ENCODE assay signal across 30 cellular contexts in the genomic region with DNA sequence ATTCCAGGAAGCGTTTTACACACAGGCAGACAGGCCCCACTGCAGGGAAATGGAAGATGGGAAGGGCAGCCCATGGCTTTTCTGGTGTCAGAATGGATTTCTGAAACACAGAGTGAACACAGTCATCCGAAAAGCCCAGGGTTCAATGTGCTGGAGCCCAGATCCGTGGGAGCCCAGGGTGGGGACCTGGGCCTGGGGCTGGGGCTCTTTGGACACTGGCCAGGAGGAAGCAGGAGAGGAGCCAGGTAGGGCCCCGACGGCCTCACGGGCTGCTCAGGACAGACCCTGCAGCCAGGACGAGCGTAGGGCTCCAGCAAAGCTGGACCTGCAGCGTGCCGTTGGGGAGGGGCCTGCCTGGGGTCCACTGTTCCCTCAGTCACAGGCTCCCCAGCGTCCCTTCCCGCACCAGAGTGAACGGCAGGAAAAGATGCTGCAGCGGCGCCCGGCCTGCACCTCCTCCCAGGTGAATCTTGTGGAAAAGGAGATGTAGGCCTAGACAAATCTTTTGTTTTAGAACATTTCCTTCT.
"Had no signal": no experiment of that assay in that cellular context is flagged by ENCODE, and none has a peak within 500 bp of the region (broad histone marks: within the 10 kb centered on the region; RNA-seq: fewer than 3 reads in every experiment).

No MANE protein-coding gene starts in this region.

- H3K27me3 Mint-ChIP-seq: activated CD4-positive, alpha-beta memory T cell treated with anti-CD3 and anti-CD28 coated beads, Interleukin-2, amount 10 ng/mL, durations not matched to agents 7 days and 5 days; activated CD4-positive, alpha-beta T cell treated with anti-CD3 and anti-CD28 coated beads, Interleukin-2, amount 10 ng/mL, durations not matched to agents 24 days and 14 days; activated T-cell treated with anti-CD3 and anti-CD28 coated beads, Interleukin-2, amount 50 U/mL, for 24 hours had no signal

- FAIRE-seq: endometrium, endothelial cell of umbilical vein had no signal

- DNase-seq: activated CD4-positive, alpha-beta memory T cell treated with anti-CD3 and anti-CD28 coated beads, Interleukin-2, amount 10 ng/mL, durations not matched to agents 7 days and 5 days; activated CD4-positive, alpha-beta T cell treated with anti-CD3 and anti-CD28 coated beads for 36 hours; activated CD4-positive, alpha-beta T cell treated with anti-CD3 and anti-CD28 coated beads, Interleukin-2, amount 10 ng/mL, durations not matched to agents 24 days and 14 days; activated CD4-positive, CD25-positive, alpha-beta regulatory T cell; activated CD4-positive, CD25-positive, alpha-beta regulatory T cell treated with anti-CD3 and anti-CD28 coated beads, Interleukin-2, amount 50 U/mL, for 72 hours; activated CD8-positive, alpha-beta memory T cell treated with anti-CD3 and anti-CD28 coated beads, Interleukin-2, amount 50 U/mL, for 48 hours; activated gamma-delta T cell; activated naive CD4-positive, alpha-beta T cell; activated naive CD4-positive, alpha-beta T cell treated with anti-CD3 and anti-CD28 coated beads, Interleukin-2, amount 10 ng/mL, durations not matched to agents 7 days and 5 days; activated T-cell treated with anti-CD3 and anti-CD28 coated beads for 4 hours; activated T-cell treated with anti-CD3 and anti-CD28 coated beads, Interleukin-2, amount 50 U/mL, for 24 hours; activated T-cell treated with anti-CD3 and anti-CD28 coated beads, Interleukin-2, amount 50 U/mL, for 72 hours; adrenal gland; amygdala; aorta; body of pancreas; central memory CD4-positive, alpha-beta T cell; cerebellar nuclear complex; colonic mucosa; effector CD8-positive, alpha-beta T cell; esophagus squamous epithelium; foreskin melanocyte; heart right ventricle; T-helper 2 cell had no signal

- H3K36me3 ChIP-seq: adrenal gland, colonic mucosa, esophagus squamous epithelium, gastroesophageal sphincter, heart right ventricle had no signal

- H3K4me3 Mint-ChIP-seq: activated CD4-positive, alpha-beta memory T cell treated with anti-CD3 and anti-CD28 coated beads, Interleukin-2, amount 10 ng/mL, durations not matched to agents 7 days and 5 days; activated CD4-positive, alpha-beta T cell treated with anti-CD3 and anti-CD28 coated beads for 36 hours; activated CD4-positive, alpha-beta T cell treated with anti-CD3 and anti-CD28 coated beads, Interleukin-2, amount 10 ng/mL, durations not matched to agents 24 days and 14 days; activated naive CD4-positive, alpha-beta T cell treated with anti-CD3 and anti-CD28 coated beads, Interleukin-2, amount 10 ng/mL, durations not matched to agents 7 days and 5 days; activated T-cell treated with anti-CD3 and anti-CD28 coated beads, Interleukin-2, amount 50 U/mL, for 24 hours; activated T-cell treated with anti-CD3 and anti-CD28 coated beads, Interleukin-2, amount 50 U/mL, for 72 hours had no signal

- ATAC-seq: activated CD4-positive, alpha-beta T cell treated with anti-CD3 and anti-CD28 coated beads for 36 hours; activated naive CD4-positive, alpha-beta T cell treated with anti-CD3 and anti-CD28 coated beads, Interleukin-2, amount 50 U/mL, for 72 hours; activated T-cell treated with anti-CD3 and anti-CD28 coated beads, Interleukin-2, amount 50 U/mL, for 72 hours; body of pancreas; gastroesophageal sphincter; heart right ventricle had no signal

- H3K27ac ChIP-seq: adrenal gland, body of pancreas, colonic mucosa, epithelial cell of prostate, esophagus squamous epithelium, gastroesophageal sphincter, heart right ventricle, hepatocyte had no signal

- H3K9me3 ChIP-seq: adrenal gland, colonic mucosa had no signal

- H3K27ac Mint-ChIP-seq: activated CD4-positive, alpha-beta memory T cell treated with anti-CD3 and anti-CD28 coated beads, Interleukin-2, amount 10 ng/mL, durations not matched to agents 7 days and 5 days; activated CD4-positive, alpha-beta T cell treated with anti-CD3 and anti-CD28 coated beads for 36 hours; activated CD4-positive, alpha-beta T cell treated with anti-CD3 and anti-CD28 coated beads, Interleukin-2, amount 10 ng/mL, durations not matched to agents 24 days and 14 days; activated naive CD4-positive, alpha-beta T cell treated with anti-CD3 and anti-CD28 coated beads, Interleukin-2, amount 10 ng/mL, durations not matched to agents 7 days and 5 days; activated naive CD4-positive, alpha-beta T cell treated with anti-CD3 and anti-CD28 coated beads, Interleukin-2, amount 50 U/mL, for 72 hours; activated T-cell treated with anti-CD3 and anti-CD28 coated beads, Interleukin-2, amount 50 U/mL, for 24 hours; activated T-cell treated with anti-CD3 and anti-CD28 coated beads, Interleukin-2, amount 50 U/mL, for 72 hours had no signal

- H2AFZ ChIP-seq: hepatocyte had no signal

- H3K79me2 ChIP-seq: hepatocyte had no signal

- H3K36me3 Mint-ChIP-seq: activated naive CD4-positive, alpha-beta T cell treated with anti-CD3 and anti-CD28 coated beads, Interleukin-2, amount 10 ng/mL, durations not matched to agents 7 days and 5 days had no signal

- H3K4me3 ChIP-seq: adrenal gland, body of pancreas, colonic mucosa, esophagus squamous epithelium, gastroesophageal sphincter, heart right ventricle, hepatocyte had no signal

- H3K4me1 ChIP-seq: adrenal gland, body of pancreas, colonic mucosa, gastroesophageal sphincter, heart right ventricle had no signal

- H3K27me3 ChIP-seq: adrenal gland, body of pancreas, colonic mucosa, hepatocyte had no signal

- H3K4me2 ChIP-seq: hepatocyte had no signal

- H3K4me1 Mint-ChIP-seq: activated CD4-positive, alpha-beta memory T cell treated with anti-CD3 and anti-CD28 coated beads, Interleukin-2, amount 10 ng/mL, durations not matched to agents 7 days and 5 days; activated CD4-positive, alpha-beta T cell treated with anti-CD3 and anti-CD28 coated beads for 36 hours; activated CD4-positive, alpha-beta T cell treated with anti-CD3 and anti-CD28 coated beads, Interleukin-2, amount 10 ng/mL, durations not matched to agents 24 days and 14 days; activated naive CD4-positive, alpha-beta T cell treated with anti-CD3 and anti-CD28 coated beads, Interleukin-2, amount 10 ng/mL, durations not matched to agents 7 days and 5 days had no signal
